Comparison of ENCODE assay signal across 27 cellular contexts in genomic region chr10:113610636-113611601, GRCh38. TPM values are rescaled to one million over a fixed set of nuclear protein-coding genes. Genes with fewer than 3 reads are reported as not detected.
DNase-seq lines count a peak whose midpoint lies in the region; ATAC-seq and TF ChIP-seq lines count a peak whose summit lies in the region.
"Had no signal": no experiment of that assay in that cellular context is flagged by ENCODE, and none has a peak within 500 bp of the region (broad histone marks: within the 10 kb centered on the region; RNA-seq: fewer than 3 reads in every experiment).

No MANE protein-coding gene starts in this region.

- no TSS peak for BruUV-seq in mammary epithelial cell (replicated peaks; lab: Mats Ljungman, UMichigan)

- no peak overlapping the region for H3K27ac Mint-ChIP-seq in WTC11
- H3K27ac Mint-ChIP-seq: activated naive CD8-positive, alpha-beta T cell; activated T-helper 1 cell treated with anti-CD3 and anti-CD28 coated beads, Interleukin-12 subunit alpha, Interleukin-12 subunit beta, Interleukin-2, Interleukin-4 antibody, amounts not matched to agents 30 ng/mL and 10 ng/mL and 1 ng/mL, durations not matched to agents 14 hours and 24 hours and 36 hours; CD4-positive, alpha-beta T cell; immature natural killer cell; naive thymus-derived CD4-positive, alpha-beta T cell had no signal

- POLR2A ChIA-PET in WTC11 (lab: Charles Lee), result no interaction called here

- no peak overlapping the region for H2AFZ ChIP-seq in hepatocyte
- peak overlapping the region; percentile 35 for H2AFZ ChIP-seq in trophoblast cell (ENCODE audit: insufficient read depth, low read length, poor library complexity)
- H2AFZ ChIP-seq in mammary epithelial cell (ENCODE audit: low read depth, low read length), result no peak overlapping the region

- no peaks in the 10 kb centered on the region for H3K27me3 ChIP-seq in hepatocyte
- no peaks in the 10 kb centered on the region for H3K27me3 ChIP-seq in trophoblast cell (ENCODE audit: insufficient read depth, low read length)
- peaks cover 2% of the 10 kb centered on the region for H3K27me3 ChIP-seq in mammary epithelial cell (ENCODE audit: insufficient read depth, low read length)
- H3K27me3 ChIP-seq: breast epithelium had no signal

- peaks cover 53% of the 10 kb centered on the region for H3K4me1 Mint-ChIP-seq in WTC11
- H3K4me1 Mint-ChIP-seq: immature natural killer cell; naive thymus-derived CD4-positive, alpha-beta T cell had no signal

- no peaks in the 10 kb centered on the region for H3K36me3 Mint-ChIP-seq in WTC11
- H3K36me3 Mint-ChIP-seq: activated naive CD8-positive, alpha-beta T cell; immature natural killer cell; naive thymus-derived CD4-positive, alpha-beta T cell had no signal

- ATAC-seq in WTC11, result peak; percentile 91
- ATAC-seq in GM21360 (IDR thresholded peaks at IDR 0.05; ENCODE audit: unreplicated experiment), result no peak
- ATAC-seq: naive thymus-derived CD4-positive, alpha-beta T cell had no signal

- no peak overlapping the region for H4K91ac ChIP-seq in trophoblast cell (ENCODE audit: low read depth, low read length)

- H3K27ac ChIP-seq in hepatocyte (no peak overlapping the region), trophoblast cell (ENCODE audit: low read depth, low read length) (no peak overlapping the region), mammary epithelial cell (ENCODE audit: insufficient read depth, low read depth, low read length) (no peak overlapping the region)
- H3K27ac ChIP-seq: breast epithelium, SJSA1, tibial nerve had no signal

- H3K4me1 ChIP-seq in hepatocyte (ENCODE audit: insufficient read depth) (no peaks in the 10 kb centered on the region), trophoblast cell (ENCODE audit: control insufficient read depth in 1 of 2, insufficient read depth in 2 of 2, low read length in 2 of 2) (no peaks in the 10 kb centered on the region), mammary epithelial cell (ENCODE audit: insufficient read depth, low read length) (no peaks in the 10 kb centered on the region)
- H3K4me1 ChIP-seq: breast epithelium, SJSA1, tibial nerve had no signal

- H2BK12ac ChIP-seq in trophoblast cell (ENCODE audit: low read length), result no peak overlapping the region

- H4K8ac ChIP-seq in trophoblast cell (ENCODE audit: low read depth, low read length), result no peak overlapping the region

- dilution Hi-C loops in mammary epithelial cell (cut with HindIII; ENCODE audit: low sequenced_read_pairs), result no loop called here

- no peak overlapping the region for H3K4ac ChIP-seq in trophoblast cell (ENCODE audit: low read depth, low read length)

- DNase-seq in DMS153 treated with DMSO at 0.1 percent for 48 hours (lab: John Stamatoyannopoulos, UW; ENCODE audit: unreplicated experiment) (peak; percentile 15), WTC11 (ENCODE audit: low spot score) (peak; percentile 48), hepatocyte (ENCODE audit: low spot score) (no peak), trophoblast cell (no peak), GF-D8 (lab: John Stamatoyannopoulos, UW) (no peak), mammary epithelial cell (no peak), HuH-7.5 (ENCODE audit: low spot score) (no peak)
- DNase-seq: activated CD4-positive, CD25-positive, alpha-beta regulatory T cell; activated CD8-positive, alpha-beta memory T cell treated with anti-CD3 and anti-CD28 coated beads for 24 hours; CD4-positive, alpha-beta T cell; dermis blood vessel endothelial cell; DND-41; erythroblast; immature natural killer cell; naive thymus-derived CD4-positive, alpha-beta T cell; NCI-H2029 treated with DMSO at 0.1 percent for 48 hours; NCI-H526 treated with DMSO at 0.1 percent for 48 hours; stimulated activated naive CD4-positive, alpha-beta T cell had no signal

- H3K4me3 ChIP-seq in hepatocyte (no peak overlapping the region), trophoblast cell (ENCODE audit: low read depth, low read length) (no peak overlapping the region), mammary epithelial cell (replicated peaks in 1 of 3; ENCODE audit: insufficient read depth in 1 of 3, low read depth in 2 of 3, low read length in 3 of 3) (no peak overlapping the region)
- H3K4me3 ChIP-seq: breast epithelium, SJSA1, tibial nerve had no signal

- CTCF ChIA-PET in WTC11 (lab: Charles Lee) (interaction anchor here (1.8 kb wide), 1 partner anchor 48 kb away, joined by 5 read pairs; no protein-coding TSS in a partner anchor), mammary epithelial cell (lab: Charles Lee; ENCODE audit: low non-redundant PET) (no interaction called here)

- in situ Hi-C loops in mammary epithelial cell (cut with MboI; ENCODE audit: low sequenced_read_pairs in 2 of 2), result no loop called here

- no peak for TF ChIP-seq CTCF in WTC11 (IDR thresholded peaks at IDR 0.05)
- no peak for TF ChIP-seq CTCF in hepatocyte (IDR thresholded peaks at IDR 0.05; ENCODE audit: poor library complexity)
- TF ChIP-seq CTCF in mammary epithelial cell (conservative IDR thresholded peaks at IDR 0.05 in 1 of 2, IDR thresholded peaks at IDR 0.05 in 1 of 2; ENCODE audit: extremely low read depth in 1 of 2, insufficient read depth in 1 of 2, low read depth in 1 of 2, low read length in 2 of 2), result no peak

- peaks cover 38% of the 10 kb centered on the region for H3K27me3 Mint-ChIP-seq in WTC11 (ENCODE audit: low read depth)

- no peak overlapping the region for H4K12ac ChIP-seq in trophoblast cell (ENCODE audit: low read depth, low read length)

- H3K9ac ChIP-seq in trophoblast cell (ENCODE audit: low read length) (no peak overlapping the region), mammary epithelial cell (ENCODE audit: insufficient read depth, low read length) (no peak overlapping the region)

- intact Hi-C loops in mammary epithelial cell (cut with micrococcal nuclease), result no loop called here

- WGBS in hepatocyte (ENCODE audit: low lambda C conversion rate, missing lambda C conversion rate), result 51% methylated on average over 26 of the region's 26 CpGs
- WGBS in trophoblast cell (ENCODE audit: extremely low coverage, insufficient coverage, insufficient read length), result no CpG with 5 or more reads among the region's 26 CpGs
- WGBS in mammary epithelial cell (ENCODE audit: low coverage, missing lambda C conversion rate), result 86% methylated on average over 22 of the region's 26 CpGs

- no peak overlapping the region for H3K23ac ChIP-seq in trophoblast cell (ENCODE audit: low read length)

- H4K20me1 ChIP-seq in hepatocyte (ENCODE audit: insufficient read depth, poor library complexity, severe bottlenecking) (no peaks in the 10 kb centered on the region), mammary epithelial cell (ENCODE audit: insufficient read depth, low read length) (no peaks in the 10 kb centered on the region)

- H2AK5ac ChIP-seq in trophoblast cell (ENCODE audit: low read length), result no peak overlapping the region

- H2BK5ac ChIP-seq in trophoblast cell (ENCODE audit: low read depth, low read length, poor library complexity), result no peak overlapping the region

- H3K14ac ChIP-seq in trophoblast cell (ENCODE audit: low read length), result no peak overlapping the region

- H3K36me3 ChIP-seq in hepatocyte (replicated peaks; ENCODE audit: insufficient read depth, low read depth) (no peaks in the 10 kb centered on the region), trophoblast cell (ENCODE audit: control insufficient read depth in 1 of 2, insufficient read depth in 2 of 2, low read length in 2 of 2) (no peaks in the 10 kb centered on the region), mammary epithelial cell (ENCODE audit: insufficient read depth, low read length) (no peaks in the 10 kb centered on the region)
- H3K36me3 ChIP-seq: breast epithelium, SJSA1, tibial nerve had no signal

- H3K4me2 ChIP-seq in hepatocyte, result peak overlapping the region; percentile 52
- H3K4me2 ChIP-seq in trophoblast cell (ENCODE audit: low read length), result no peak overlapping the region
- no peak overlapping the region for H3K4me2 ChIP-seq in mammary epithelial cell (ENCODE audit: insufficient read depth, low read depth, low read length)

- H3K18ac ChIP-seq in trophoblast cell (ENCODE audit: low read length), result no peak overlapping the region

- no peaks in the 10 kb centered on the region for H3K79me1 ChIP-seq in trophoblast cell (ENCODE audit: low read length)

- H3K9me3 ChIP-seq in hepatocyte (ENCODE audit: low read depth), result no peaks in the 10 kb centered on the region
- H3K9me3 ChIP-seq in trophoblast cell (ENCODE audit: insufficient read depth, low read depth, low read length), result no peaks in the 10 kb centered on the region
- no peaks in the 10 kb centered on the region for H3K9me3 ChIP-seq in mammary epithelial cell (replicated peaks; ENCODE audit: insufficient read depth, low read length)
- H3K9me3 ChIP-seq: breast epithelium, SJSA1, tibial nerve had no signal

- H3K4me3 Mint-ChIP-seq in WTC11, result no peak overlapping the region
- H3K4me3 Mint-ChIP-seq: activated naive CD8-positive, alpha-beta T cell; activated T-helper 1 cell treated with anti-CD3 and anti-CD28 coated beads, Interleukin-12 subunit alpha, Interleukin-12 subunit beta, Interleukin-2, Interleukin-4 antibody, amounts not matched to agents 30 ng/mL and 10 ng/mL and 1 ng/mL, durations not matched to agents 14 hours and 24 hours and 36 hours; CD4-positive, alpha-beta T cell; immature natural killer cell; naive thymus-derived CD4-positive, alpha-beta T cell had no signal

- H3K79me2 ChIP-seq in hepatocyte (no peaks in the 10 kb centered on the region), trophoblast cell (ENCODE audit: control insufficient read depth, insufficient read depth, low read length, poor library complexity) (no peaks in the 10 kb centered on the region), mammary epithelial cell (ENCODE audit: insufficient read depth, low read length) (no peaks in the 10 kb centered on the region)

- H3K9me3 Mint-ChIP-seq in WTC11, result no peaks in the 10 kb centered on the region
- H3K9me3 Mint-ChIP-seq: activated T-helper 1 cell treated with anti-CD3 and anti-CD28 coated beads, Interleukin-12 subunit alpha, Interleukin-12 subunit beta, Interleukin-2, Interleukin-4 antibody, amounts not matched to agents 30 ng/mL and 10 ng/mL and 1 ng/mL, durations not matched to agents 14 hours and 24 hours and 36 hours; CD4-positive, alpha-beta T cell; immature natural killer cell had no signal

- no peak overlapping the region for H2BK120ac ChIP-seq in trophoblast cell (ENCODE audit: insufficient read depth, low read length, poor library complexity)

- no peaks in the 10 kb centered on the region for H3K9me2 ChIP-seq in hepatocyte (replicated peaks; ENCODE audit: insufficient read depth)

RNA-seq across cellular contexts. Expression of gene NRAP, which starts 52.9 kb away (rescaled TPM):
- total RNA-seq in WTC11 (2021), result not detected in 3 replicates
- total RNA-seq in hepatocyte, result not detected in 2 replicates
- 0.04 and 0.19 TPM in 2 replicates for polyA plus RNA-seq in hepatocyte
- polyA plus RNA-seq in trophoblast cell (2013), result 0.01 TPM in 2 replicates
- total RNA-seq in mammary epithelial cell, result not detected
- polyA plus RNA-seq in mammary epithelial cell, result not detected
- polyA minus RNA-seq in mammary epithelial cell, result not detected
- total RNA-seq: activated T-helper 1 cell treated with anti-CD3 and anti-CD28 coated beads, Interleukin-12 subunit alpha, Interleukin-12 subunit beta, Interleukin-2, Interleukin-4 antibody, amounts not matched to agents 30 ng/mL and 10 ng/mL and 1 ng/mL, durations not matched to agents 14 hours and 24 hours and 36 hours; breast epithelium; CD4-positive, alpha-beta T cell; dermis blood vessel endothelial cell; lung microvascular endothelial cell; naive thymus-derived CD4-positive, alpha-beta T cell; SJSA1; T-helper 2 cell treated with Interferon-gamma antibody and Interleukin-4, amounts not matched to agents 100 ng/mL and 5 ng/mL, for 36 hours had no signal
- polyA plus RNA-seq: AG04450; immature natural killer cell; naive thymus-derived CD4-positive, alpha-beta T cell had no signal

RNA-seq across cellular contexts. Expression of gene HABP2, which starts 58.1 kb away (rescaled TPM):
- total RNA-seq in WTC11 (2021), result 0.09 to 0.18 TPM (median 0.09 TPM) in 3 replicates
- total RNA-seq in hepatocyte, result 102 and 109 TPM in 2 replicates
- 48.3 and 55.1 TPM in 2 replicates for polyA plus RNA-seq in hepatocyte
- 0.03 TPM in 2 replicates for polyA plus RNA-seq in trophoblast cell (2013)
- total RNA-seq in mammary epithelial cell, result not detected
- not detected for polyA plus RNA-seq in mammary epithelial cell
- polyA minus RNA-seq in mammary epithelial cell, result not detected
- total RNA-seq: activated T-helper 1 cell treated with anti-CD3 and anti-CD28 coated beads, Interleukin-12 subunit alpha, Interleukin-12 subunit beta, Interleukin-2, Interleukin-4 antibody, amounts not matched to agents 30 ng/mL and 10 ng/mL and 1 ng/mL, durations not matched to agents 14 hours and 24 hours and 36 hours; CD4-positive, alpha-beta T cell; lung microvascular endothelial cell; naive thymus-derived CD4-positive, alpha-beta T cell; SJSA1; T-helper 2 cell treated with Interferon-gamma antibody and Interleukin-4, amounts not matched to agents 100 ng/mL and 5 ng/mL, for 36 hours; tibial nerve had no signal
- polyA plus RNA-seq: AG04450; immature natural killer cell; naive thymus-derived CD4-positive, alpha-beta T cell had no signal

Comparison
In these comparisons a context has a peak if more than half of its experiments do, and no peak if none do; other contexts are left out.
1. DNase-seq: peak in DMS153 treated with DMSO at 0.1 percent for 48 hours (single experiment) and WTC11 (single experiment); none in hepatocyte (single experiment), trophoblast cell (0 of 2), GF-D8 (single experiment), mammary epithelial cell (single experiment) and HuH-7.5 (single experiment).
2. RNA of gene HABP2, which starts 58.1 kb away (total RNA-seq): 102 to 109 TPM in hepatocyte; 0.09 to 0.18 TPM in WTC11 and not detected in mammary epithelial cell; every median in the first group is over 10 times any median in the second.